In genomic region chr1:16167331-16168143, GRCh38 we compare ENCODE assay signal across 9 cellular contexts. TPM values are rescaled to one million over a fixed set of nuclear protein-coding genes. Genes with fewer than 3 reads are reported as not detected.
DNase-seq lines count a peak whose midpoint lies in the region; ATAC-seq, FAIRE-seq and TF ChIP-seq lines count a peak whose summit lies in the region.
"Had no signal": no experiment of that assay in that cellular context is flagged by ENCODE, and none has a peak within 500 bp of the region (broad histone marks: within the 10 kb centered on the region; RNA-seq: fewer than 3 reads in every experiment).

No MANE protein-coding gene starts in this region.

- H3K9me3 ChIP-seq in sigmoid colon = no peaks in the 10 kb centered on the region

- H3K27me3 ChIP-seq in sigmoid colon = no peaks in the 10 kb centered on the region

- no peaks in the 10 kb centered on the region for H3K27me3 Mint-ChIP-seq in activated T-helper 17 cell treated with anti-CD3 and anti-CD28 coated beads, Interleukin-2, amount 50 U/mL, for 72 hours
- H3K27me3 Mint-ChIP-seq in glutamatergic neuron (ENCODE audit: unreplicated experiment) = peaks cover 13% of the 10 kb centered on the region

- peak overlapping the region in 1 of 4 donors; percentile 35 for H3K27ac ChIP-seq in sigmoid colon

- ATAC-seq in activated T-helper 17 cell treated with anti-CD3 and anti-CD28 coated beads, Interleukin-2, amount 50 U/mL, for 72 hours (replicated peaks) = peak; percentile 86
- ATAC-seq in GM19463 (IDR thresholded peaks at IDR 0.05; ENCODE audit: unreplicated experiment) = no peak
- ATAC-seq in GM18870 (IDR thresholded peaks at IDR 0.05; ENCODE audit: unreplicated experiment) = no peak

- TF ChIP-seq EP300 in sigmoid colon (IDR thresholded peaks at IDR 0.05) = no peak

- no peaks in the 10 kb centered on the region for H3K36me3 Mint-ChIP-seq in activated T-helper 17 cell treated with anti-CD3 and anti-CD28 coated beads, Interleukin-2, amount 50 U/mL, for 72 hours (ENCODE audit: low read depth)
- no peaks in the 10 kb centered on the region for H3K36me3 Mint-ChIP-seq in glutamatergic neuron (ENCODE audit: unreplicated experiment)

- DNase-seq in GM18507 (ENCODE audit: extremely low spot score, insufficient read length, low read depth) = peak; percentile 63
- DNase-seq in NCI-H69 (lab: John Stamatoyannopoulos, UW) = peak; percentile 61
- peak; percentile 59 for DNase-seq in glutamatergic neuron
- DNase-seq in sigmoid colon = no peak
- no peak for DNase-seq in glomerular visceral epithelial cell (ENCODE audit: extremely low spot score)

- peak overlapping the region; percentile 29 to 54 (median 48) for H3K4me3 ChIP-seq in sigmoid colon

- TF ChIP-seq CTCF in glutamatergic neuron (IDR thresholded peaks at IDR 0.05; ENCODE audit: partially characterized antibody, unreplicated experiment) (no peak), sigmoid colon (IDR thresholded peaks at IDR 0.05) (no peak)

- peaks cover 0 to 21% (median 19%) of the 10 kb centered on the region in 4 donors for H3K4me1 ChIP-seq in sigmoid colon

- 3 to 7% methylated on average over 60 of the region's 60 CpGs for WGBS in sigmoid colon, 2 donors

- no peaks in the 10 kb centered on the region for H3K9me3 Mint-ChIP-seq in activated T-helper 17 cell treated with anti-CD3 and anti-CD28 coated beads, Interleukin-2, amount 50 U/mL, for 72 hours
- H3K9me3 Mint-ChIP-seq in glutamatergic neuron (ENCODE audit: unreplicated experiment) = peaks cover 4% of the 10 kb centered on the region

- no peak for TF ChIP-seq POLR2A in sigmoid colon (IDR thresholded peaks at IDR 0.05)

- FAIRE-seq in GM18507 (lab: Jason Lieb, UNC) = peak; percentile 5

- no peak overlapping the region for H3K27ac Mint-ChIP-seq in activated T-helper 17 cell treated with anti-CD3 and anti-CD28 coated beads, Interleukin-2, amount 50 U/mL, for 72 hours
- H3K27ac Mint-ChIP-seq in glutamatergic neuron (ENCODE audit: unreplicated experiment) = no peak overlapping the region

- peak overlapping the region; percentile 64 for H3K4me3 Mint-ChIP-seq in activated T-helper 17 cell treated with anti-CD3 and anti-CD28 coated beads, Interleukin-2, amount 50 U/mL, for 72 hours
- H3K4me3 Mint-ChIP-seq in glutamatergic neuron (ENCODE audit: unreplicated experiment) = peak overlapping the region; percentile 77

- intact Hi-C loops in sigmoid colon (cut with DNase I) = no loop called here

- no peaks in the 10 kb centered on the region for H3K36me3 ChIP-seq in sigmoid colon

- peaks cover 23% of the 10 kb centered on the region for H3K4me1 Mint-ChIP-seq in activated T-helper 17 cell treated with anti-CD3 and anti-CD28 coated beads, Interleukin-2, amount 50 U/mL, for 72 hours
- peaks cover 13% of the 10 kb centered on the region for H3K4me1 Mint-ChIP-seq in glutamatergic neuron (ENCODE audit: low read depth, unreplicated experiment)

RNA-seq across cellular contexts. Expression of gene EPHA2, which starts 11.7 kb away (rescaled TPM):
- total RNA-seq in activated T-helper 17 cell treated with anti-CD3 and anti-CD28 coated beads, Interleukin-2, amount 50 U/mL, for 72 hours = under 1 TPM in 1 of 2 donors, not detected in 1; 0.13 TPM
- 0.29 TPM for total RNA-seq in glutamatergic neuron (ENCODE audit: unreplicated experiment)
- 1 to 10 TPM; 3.3 to 6.4 (median 4.9) TPM for total RNA-seq in sigmoid colon
- 10 to 100 TPM in 1 of 3 donors, 1 to 10 TPM in 2; 6.0 to 24.7 (median 9.9) TPM for polyA plus RNA-seq in sigmoid colon
- total RNA-seq: activated CD8-positive, alpha-beta memory T cell treated with anti-CD3 and anti-CD28 coated beads for 36 hours had no signal

RNA-seq across cellular contexts. Expression of gene ARHGEF19, which starts 44.9 kb away (rescaled TPM):
- total RNA-seq in activated T-helper 17 cell treated with anti-CD3 and anti-CD28 coated beads, Interleukin-2, amount 50 U/mL, for 72 hours = 10 to 100 TPM in 1 of 2 donors, 1 to 10 TPM in 1; 7.5 to 10.0 TPM
- 3.4 TPM for total RNA-seq in glutamatergic neuron (ENCODE audit: unreplicated experiment)
- total RNA-seq in sigmoid colon = 1 to 10 TPM in 3 of 4 donors, not detected in 1; 2.5 to 4.4 (median 3.6) TPM
- 10 to 100 TPM in 1 of 3 donors, 1 to 10 TPM in 2; 2.5 to 10.8 (median 7.2) TPM for polyA plus RNA-seq in sigmoid colon

Comparison
In these comparisons a context has a peak if more than half of its experiments do, and no peak if none do; other contexts are left out.
1. DNase-seq: peak in GM18507 (single experiment), NCI-H69 (single experiment) and glutamatergic neuron (single experiment); none in sigmoid colon (single experiment) and glomerular visceral epithelial cell (single experiment).